7 cellular contexts compared by ENCODE assay signal in genomic region chr14:98934569-98934968, GRCh38.
DNase-seq lines count a peak whose midpoint lies in the region; ATAC-seq and TF ChIP-seq lines count a peak whose summit lies in the region.
"Not testable (repeated sequence)": the region's sequence is repeated elsewhere in the genome, so short reads cannot be mapped to it uniquely, and the experiment has no call there.

No MANE protein-coding gene starts in this region.

- H3K36me3 ChIP-seq in CD4-positive, CD25-positive, alpha-beta regulatory T cell (ENCODE audit: control insufficient read depth, insufficient read depth, low read length); sigmoid colon: not testable (repeated sequence)

- not testable (repeated sequence) for H3K9me3 Mint-ChIP-seq in CD4-positive, CD25-positive, alpha-beta regulatory T cell; activated T-cell treated with anti-CD3 and anti-CD28 coated beads, Interleukin-2, amount 50 U/mL, for 24 hours; activated naive CD4-positive, alpha-beta T cell treated with anti-CD3 and anti-CD28 coated beads for 36 hours
- peaks cover 15% of the 10 kb centered on the region for H3K9me3 Mint-ChIP-seq in activated CD4-positive, alpha-beta T cell treated with anti-CD3 and anti-CD28 coated beads, Interleukin-2, amount 10 ng/mL, durations not matched to agents 7 days and 5 days
- H3K9me3 Mint-ChIP-seq in activated naive CD8-positive, alpha-beta T cell treated with anti-CD3 and anti-CD28 coated beads, Interleukin-2, amount 50 U/mL, for 24 hours: peaks cover 16% of the 10 kb centered on the region

- peaks cover 23 to 95% (median 70%) of the 10 kb centered on the region in 4 donors for H3K4me1 Mint-ChIP-seq in CD4-positive, CD25-positive, alpha-beta regulatory T cell
- peaks cover 47% of the 10 kb centered on the region for H3K4me1 Mint-ChIP-seq in T-helper 17 cell
- H3K4me1 Mint-ChIP-seq in activated CD4-positive, alpha-beta T cell treated with anti-CD3 and anti-CD28 coated beads, Interleukin-2, amount 10 ng/mL, durations not matched to agents 7 days and 5 days: peaks cover 76% of the 10 kb centered on the region
- H3K4me1 Mint-ChIP-seq in activated T-cell treated with anti-CD3 and anti-CD28 coated beads, Interleukin-2, amount 50 U/mL, for 24 hours (ENCODE audit: low read depth): peaks cover 92% of the 10 kb centered on the region
- peaks cover 87% of the 10 kb centered on the region for H3K4me1 Mint-ChIP-seq in activated naive CD4-positive, alpha-beta T cell treated with anti-CD3 and anti-CD28 coated beads for 36 hours (ENCODE audit: low read depth)
- H3K4me1 Mint-ChIP-seq in activated naive CD8-positive, alpha-beta T cell treated with anti-CD3 and anti-CD28 coated beads, Interleukin-2, amount 50 U/mL, for 24 hours: peaks cover 81% of the 10 kb centered on the region

- not testable (repeated sequence) for H3K27ac ChIP-seq in CD4-positive, CD25-positive, alpha-beta regulatory T cell (ENCODE audit: insufficient read depth, low read length, poor library complexity, severe bottlenecking); sigmoid colon

- POLR2A ChIA-PET in activated CD4-positive, alpha-beta T cell treated with anti-CD3 and anti-CD28 coated beads, Interleukin-2, amount 10 ng/mL, durations not matched to agents 7 days and 5 days (lab: Charles Lee): not testable (repeated sequence)

- peaks cover 57% of the 10 kb centered on the region for H3K4me1 ChIP-seq in CD4-positive, CD25-positive, alpha-beta regulatory T cell (ENCODE audit: control insufficient read depth, insufficient read depth, low read length, poor library complexity, severe bottlenecking)
- H3K4me1 ChIP-seq in sigmoid colon: not testable (repeated sequence)

- DNase-seq in CD4-positive, CD25-positive, alpha-beta regulatory T cell; T-helper 17 cell; activated CD4-positive, alpha-beta T cell treated with anti-CD3 and anti-CD28 coated beads, Interleukin-2, amount 10 ng/mL, durations not matched to agents 7 days and 5 days; activated T-cell treated with anti-CD3 and anti-CD28 coated beads, Interleukin-2, amount 50 U/mL, for 24 hours; activated naive CD8-positive, alpha-beta T cell treated with anti-CD3 and anti-CD28 coated beads, Interleukin-2, amount 50 U/mL, for 24 hours: not testable (repeated sequence)
- DNase-seq in activated naive CD4-positive, alpha-beta T cell treated with anti-CD3 and anti-CD28 coated beads for 36 hours: peak; percentile 31
- peak; percentile 4 for DNase-seq in sigmoid colon

- TF ChIP-seq POLR2A in sigmoid colon (IDR thresholded peaks at IDR 0.05): not testable (repeated sequence)

- peak overlapping the region in 1 of 4 donors; percentile 12 for H3K4me3 Mint-ChIP-seq in CD4-positive, CD25-positive, alpha-beta regulatory T cell
- not testable (repeated sequence) for H3K4me3 Mint-ChIP-seq in T-helper 17 cell; activated CD4-positive, alpha-beta T cell treated with anti-CD3 and anti-CD28 coated beads, Interleukin-2, amount 10 ng/mL, durations not matched to agents 7 days and 5 days; activated T-cell treated with anti-CD3 and anti-CD28 coated beads, Interleukin-2, amount 50 U/mL, for 24 hours; activated naive CD4-positive, alpha-beta T cell treated with anti-CD3 and anti-CD28 coated beads for 36 hours; activated naive CD8-positive, alpha-beta T cell treated with anti-CD3 and anti-CD28 coated beads, Interleukin-2, amount 50 U/mL, for 24 hours

- WGBS in sigmoid colon, 2 donors: 77 to 79% methylated on average over 5 of the region's 5 CpGs

- ATAC-seq in CD4-positive, CD25-positive, alpha-beta regulatory T cell (ENCODE audit: low read depth in 2 of 2); T-helper 17 cell: not testable (repeated sequence)
- ATAC-seq in activated naive CD8-positive, alpha-beta T cell treated with anti-CD3 and anti-CD28 coated beads, Interleukin-2, amount 50 U/mL, for 24 hours: peak; percentile 60

- CTCF ChIA-PET in activated CD4-positive, alpha-beta T cell treated with anti-CD3 and anti-CD28 coated beads, Interleukin-2, amount 10 ng/mL, durations not matched to agents 7 days and 5 days (lab: Charles Lee); activated naive CD4-positive, alpha-beta T cell treated with anti-CD3 and anti-CD28 coated beads for 36 hours (lab: Charles Lee): not testable (repeated sequence)

- H3K36me3 Mint-ChIP-seq in CD4-positive, CD25-positive, alpha-beta regulatory T cell; T-helper 17 cell (ENCODE audit: low read depth); activated T-cell treated with anti-CD3 and anti-CD28 coated beads, Interleukin-2, amount 50 U/mL, for 24 hours (ENCODE audit: low read depth); activated naive CD4-positive, alpha-beta T cell treated with anti-CD3 and anti-CD28 coated beads for 36 hours (ENCODE audit: low read depth): not testable (repeated sequence)
- peaks cover 32% of the 10 kb centered on the region for H3K36me3 Mint-ChIP-seq in activated CD4-positive, alpha-beta T cell treated with anti-CD3 and anti-CD28 coated beads, Interleukin-2, amount 10 ng/mL, durations not matched to agents 7 days and 5 days (ENCODE audit: low read depth)
- peaks cover 12% of the 10 kb centered on the region for H3K36me3 Mint-ChIP-seq in activated naive CD8-positive, alpha-beta T cell treated with anti-CD3 and anti-CD28 coated beads, Interleukin-2, amount 50 U/mL, for 24 hours (ENCODE audit: low read depth)

- not testable (repeated sequence) for H3K4me3 ChIP-seq in CD4-positive, CD25-positive, alpha-beta regulatory T cell (ENCODE audit: low read depth, low read length); sigmoid colon

- H3K27me3 Mint-ChIP-seq in CD4-positive, CD25-positive, alpha-beta regulatory T cell; T-helper 17 cell; activated CD4-positive, alpha-beta T cell treated with anti-CD3 and anti-CD28 coated beads, Interleukin-2, amount 10 ng/mL, durations not matched to agents 7 days and 5 days; activated T-cell treated with anti-CD3 and anti-CD28 coated beads, Interleukin-2, amount 50 U/mL, for 24 hours; activated naive CD4-positive, alpha-beta T cell treated with anti-CD3 and anti-CD28 coated beads for 36 hours (ENCODE audit: low read depth); activated naive CD8-positive, alpha-beta T cell treated with anti-CD3 and anti-CD28 coated beads, Interleukin-2, amount 50 U/mL, for 24 hours: not testable (repeated sequence)

- TF ChIP-seq EP300 in sigmoid colon (IDR thresholded peaks at IDR 0.05): not testable (repeated sequence)

- peak overlapping the region in 2 of 3 donors; percentile 62 to 85 for H3K27ac Mint-ChIP-seq in CD4-positive, CD25-positive, alpha-beta regulatory T cell
- peak overlapping the region; percentile 84 for H3K27ac Mint-ChIP-seq in T-helper 17 cell
- H3K27ac Mint-ChIP-seq in activated CD4-positive, alpha-beta T cell treated with anti-CD3 and anti-CD28 coated beads, Interleukin-2, amount 10 ng/mL, durations not matched to agents 7 days and 5 days: peak overlapping the region; percentile 16
- H3K27ac Mint-ChIP-seq in activated T-cell treated with anti-CD3 and anti-CD28 coated beads, Interleukin-2, amount 50 U/mL, for 24 hours: peak overlapping the region; percentile 60
- H3K27ac Mint-ChIP-seq in activated naive CD4-positive, alpha-beta T cell treated with anti-CD3 and anti-CD28 coated beads for 36 hours: peak overlapping the region; percentile 28
- peak overlapping the region; percentile 67 for H3K27ac Mint-ChIP-seq in activated naive CD8-positive, alpha-beta T cell treated with anti-CD3 and anti-CD28 coated beads, Interleukin-2, amount 50 U/mL, for 24 hours

- H3K27me3 ChIP-seq in CD4-positive, CD25-positive, alpha-beta regulatory T cell (ENCODE audit: control insufficient read depth, insufficient read depth, low read length); sigmoid colon: not testable (repeated sequence)

- intact Hi-C loops in activated naive CD4-positive, alpha-beta T cell treated with anti-CD3 and anti-CD28 coated beads for 36 hours (cut with micrococcal nuclease): loop anchor here (5.0 to 10.0 kb wide), 2 partner anchors 697 to 790 kb away; no protein-coding TSS in a partner anchor
- intact Hi-C loops in sigmoid colon (cut with DNase I): not testable (repeated sequence)

- not testable (repeated sequence) for TF ChIP-seq CTCF in sigmoid colon (IDR thresholded peaks at IDR 0.05)

- not testable (repeated sequence) for H3K9me3 ChIP-seq in CD4-positive, CD25-positive, alpha-beta regulatory T cell (ENCODE audit: control insufficient read depth in 2 of 2, low read length in 2 of 2); T-helper 17 cell (ENCODE audit: control insufficient read depth, low read length, poor library complexity, severe bottlenecking); sigmoid colon

Comparison
In these comparisons a context has a peak if more than half of its experiments do, and no peak if none do; other contexts are left out.
1. H3K27ac Mint-ChIP-seq: peak in every context shown above with its lines; median percentile 84 in T-helper 17 cell; 74 in CD4-positive, CD25-positive, alpha-beta regulatory T cell; 67 in activated naive CD8-positive, alpha-beta T cell treated with anti-CD3 and anti-CD28 coated beads, Interleukin-2, amount 50 U/mL, for 24 hours; 60 in activated T-cell treated with anti-CD3 and anti-CD28 coated beads, Interleukin-2, amount 50 U/mL, for 24 hours; 28 in activated naive CD4-positive, alpha-beta T cell treated with anti-CD3 and anti-CD28 coated beads for 36 hours; 16 in activated CD4-positive, alpha-beta T cell treated with anti-CD3 and anti-CD28 coated beads, Interleukin-2, amount 10 ng/mL, durations not matched to agents 7 days and 5 days.